30 cellular contexts compared by ENCODE assay signal in genomic region chr9:75640250-75640649, GRCh38.
"Had no signal": no experiment of that assay in that cellular context is flagged by ENCODE, and none has a peak within 500 bp of the region (broad histone marks: within the 10 kb centered on the region; RNA-seq: fewer than 3 reads in every experiment).

No MANE protein-coding gene starts in this region.

- DNase-seq: activated CD4-positive, alpha-beta T cell treated with anti-CD3 and anti-CD28 coated beads for 4 hours; activated CD4-positive, alpha-beta T cell treated with anti-CD3 and anti-CD28 coated beads, Interleukin-2, amount 50 U/mL, for 4 hours; activated CD8-positive, alpha-beta memory T cell treated with anti-CD3 and anti-CD28 coated beads, Interleukin-2, amount 50 U/mL, for 48 hours; activated CD8-positive, alpha-beta T cell treated with anti-CD3 and anti-CD28 coated beads, Interleukin-2, amount 10 ng/mL, durations not matched to agents 7 days and 5 days; activated effector memory CD4-positive, alpha-beta T cell treated with Interleukin-2 at 50 U/mL for 16 hours; activated naive CD4-positive, alpha-beta T cell; activated T-cell treated with anti-CD3 and anti-CD28 coated beads, Interleukin-2, amount 50 U/mL, for 24 hours; brain microvascular endothelial cell; cerebellar nuclear complex; MM.1S; NCI-H1092; NCI-H1417; NCI-H2029; NCI-H2107; NCI-H2171 treated with DMSO at 0.1 percent for 48 hours; NCI-H226; NCI-H69; OCI-M1; Right ventricle myocardium superior; RPMI8226; SJCRH30; SK-N-SH; T-helper 1 cell; WERI-Rb-1 had no signal

- H3K27me3 Mint-ChIP-seq: activated T-cell treated with anti-CD3 and anti-CD28 coated beads, Interleukin-2, amount 50 U/mL, for 24 hours had no signal

- H3K36me3 ChIP-seq: brain microvascular endothelial cell, cardiac muscle cell, SJCRH30, WERI-Rb-1 had no signal

- H3K4me1 ChIP-seq: SJCRH30 had no signal

- H3K27ac ChIP-seq: brain microvascular endothelial cell, cardiac muscle cell, KMS-11, SJCRH30, WERI-Rb-1 had no signal

- H3K4me3 ChIP-seq: cardiac muscle cell, SJCRH30 had no signal

- H3K4me2 ChIP-seq: KMS-11, SK-N-SH had no signal

- ATAC-seq: activated CD4-positive, CD25-positive, alpha-beta regulatory T cell treated with anti-CD3 and anti-CD28 coated beads, Interleukin-2, amount 50 U/mL, for 24 hours; activated CD8-positive, alpha-beta T cell treated with anti-CD3 and anti-CD28 coated beads, Interleukin-2, amount 10 ng/mL, durations not matched to agents 7 days and 5 days; Panc1 had no signal

- H3K9me3 ChIP-seq: SJCRH30, SK-N-SH had no signal

- H3K4me1 Mint-ChIP-seq: activated naive CD4-positive, alpha-beta T cell treated with anti-CD3 and anti-CD28 coated beads, Interleukin-2, amount 50 U/mL, for 24 hours had no signal

- H3K27ac Mint-ChIP-seq: activated CD8-positive, alpha-beta T cell treated with anti-CD3 and anti-CD28 coated beads, Interleukin-2, amount 10 ng/mL, durations not matched to agents 7 days and 5 days; activated naive CD4-positive, alpha-beta T cell treated with anti-CD3 and anti-CD28 coated beads, Interleukin-2, amount 50 U/mL, for 24 hours; activated T-cell treated with anti-CD3 and anti-CD28 coated beads, Interleukin-2, amount 50 U/mL, for 24 hours; activated T-helper 1 cell treated with anti-CD3 and anti-CD28 coated beads, Interleukin-12 subunit alpha, Interleukin-12 subunit beta, Interleukin-2, Interleukin-4 antibody, amounts not matched to agents 30 ng/mL and 10 ng/mL and 1 ng/mL, durations not matched to agents 14 hours and 24 hours and 36 hours had no signal

- H3K9me3 Mint-ChIP-seq: activated naive CD4-positive, alpha-beta T cell treated with anti-CD3 and anti-CD28 coated beads, Interleukin-2, amount 50 U/mL, for 24 hours; activated T-cell treated with anti-CD3 and anti-CD28 coated beads, Interleukin-2, amount 50 U/mL, for 24 hours; activated T-helper 1 cell treated with anti-CD3 and anti-CD28 coated beads, Interleukin-12 subunit alpha, Interleukin-12 subunit beta, Interleukin-2, Interleukin-4 antibody, amounts not matched to agents 30 ng/mL and 10 ng/mL and 1 ng/mL, durations not matched to agents 14 hours and 24 hours and 36 hours had no signal

- H3K4me3 Mint-ChIP-seq: activated CD8-positive, alpha-beta T cell treated with anti-CD3 and anti-CD28 coated beads, Interleukin-2, amount 10 ng/mL, durations not matched to agents 7 days and 5 days; activated naive CD4-positive, alpha-beta T cell treated with anti-CD3 and anti-CD28 coated beads, Interleukin-2, amount 50 U/mL, for 24 hours; activated T-cell treated with anti-CD3 and anti-CD28 coated beads, Interleukin-2, amount 50 U/mL, for 24 hours; activated T-helper 1 cell treated with anti-CD3 and anti-CD28 coated beads, Interleukin-12 subunit alpha, Interleukin-12 subunit beta, Interleukin-2, Interleukin-4 antibody, amounts not matched to agents 30 ng/mL and 10 ng/mL and 1 ng/mL, durations not matched to agents 14 hours and 24 hours and 36 hours had no signal

- H3K36me3 Mint-ChIP-seq: activated naive CD4-positive, alpha-beta T cell treated with anti-CD3 and anti-CD28 coated beads, Interleukin-2, amount 50 U/mL, for 24 hours had no signal

- H3K27me3 ChIP-seq: brain microvascular endothelial cell, cardiac muscle cell, SJCRH30 had no signal

- H3K9me2 ChIP-seq: SK-N-SH had no signal
